ENCODE assay signal across 4 cellular contexts in genomic region chr9:77442436-77442835, GRCh38.
"Had no signal": no experiment of that assay in that cellular context is flagged by ENCODE, and none has a peak within 500 bp of the region (broad histone marks: within the 10 kb centered on the region; RNA-seq: fewer than 3 reads in every experiment).

No MANE protein-coding gene starts in this region.

- DNase-seq: IMR-90, KBM-7, KG1 had no signal

- H3K27ac Mint-ChIP-seq: IgD-negative memory B cell had no signal

- H3K36me3 Mint-ChIP-seq: IgD-negative memory B cell had no signal

- H3K4me3 Mint-ChIP-seq: IgD-negative memory B cell had no signal
